ENCODE assay signal across 13 cellular contexts in the genomic region with DNA sequence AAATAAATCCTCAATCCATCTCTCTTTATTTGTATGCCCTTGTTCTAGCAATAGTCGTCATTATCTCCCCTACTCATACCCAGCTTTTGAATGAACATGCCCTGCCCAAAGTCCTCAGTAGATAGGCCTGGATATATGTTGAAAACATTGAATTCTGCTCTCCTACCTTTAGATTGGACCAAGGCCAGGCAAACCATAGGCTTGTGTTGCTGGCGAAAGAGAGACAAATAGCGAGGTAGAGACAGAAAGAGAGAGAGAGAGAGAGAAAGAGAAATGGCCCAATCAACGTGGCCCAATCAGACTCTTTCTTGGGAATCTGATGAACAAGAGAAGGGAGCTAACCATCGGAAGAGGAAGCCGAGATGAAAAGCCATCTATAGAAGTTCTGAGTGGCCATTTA.
"Had no signal": no experiment of that assay in that cellular context is flagged by ENCODE, and none has a peak within 500 bp of the region (broad histone marks: within the 10 kb centered on the region; RNA-seq: fewer than 3 reads in every experiment).

No MANE protein-coding gene starts in this region.

- H3K36me3 ChIP-seq: uterus had no signal

- H3K27me3 ChIP-seq: tibial artery, uterus had no signal

- H3K9me3 ChIP-seq: mucosa of descending colon, tibial artery, uterus had no signal

- DNase-seq: activated CD4-positive, alpha-beta T cell treated with anti-CD3 and anti-CD28 coated beads for 1 hour; activated CD4-positive, alpha-beta T cell treated with anti-CD3 and anti-CD28 coated beads, Interleukin-2, amount 50 U/mL, for 1 hour; activated CD8-positive, alpha-beta T cell treated with anti-CD3 and anti-CD28 coated beads, Interleukin-2, amount 10 ng/mL, durations not matched to agents 7 days and 5 days; activated gamma-delta T cell; anterior cingulate cortex; effector CD4-positive, alpha-beta T cell; erythroblast; islet precursor cell; left cardiac atrium; mucosa of descending colon; naive thymus-derived CD4-positive, alpha-beta T cell; tibial artery; uterus had no signal

- H3K27ac ChIP-seq: tibial artery, uterus had no signal

- H3K4me1 ChIP-seq: tibial artery, uterus had no signal

- ATAC-seq: activated CD8-positive, alpha-beta T cell treated with anti-CD3 and anti-CD28 coated beads, Interleukin-2, amount 10 ng/mL, durations not matched to agents 7 days and 5 days; left cardiac atrium; naive thymus-derived CD4-positive, alpha-beta T cell had no signal

- H3K4me3 ChIP-seq: mucosa of descending colon, tibial artery, uterus had no signal
